In the genomic region with DNA sequence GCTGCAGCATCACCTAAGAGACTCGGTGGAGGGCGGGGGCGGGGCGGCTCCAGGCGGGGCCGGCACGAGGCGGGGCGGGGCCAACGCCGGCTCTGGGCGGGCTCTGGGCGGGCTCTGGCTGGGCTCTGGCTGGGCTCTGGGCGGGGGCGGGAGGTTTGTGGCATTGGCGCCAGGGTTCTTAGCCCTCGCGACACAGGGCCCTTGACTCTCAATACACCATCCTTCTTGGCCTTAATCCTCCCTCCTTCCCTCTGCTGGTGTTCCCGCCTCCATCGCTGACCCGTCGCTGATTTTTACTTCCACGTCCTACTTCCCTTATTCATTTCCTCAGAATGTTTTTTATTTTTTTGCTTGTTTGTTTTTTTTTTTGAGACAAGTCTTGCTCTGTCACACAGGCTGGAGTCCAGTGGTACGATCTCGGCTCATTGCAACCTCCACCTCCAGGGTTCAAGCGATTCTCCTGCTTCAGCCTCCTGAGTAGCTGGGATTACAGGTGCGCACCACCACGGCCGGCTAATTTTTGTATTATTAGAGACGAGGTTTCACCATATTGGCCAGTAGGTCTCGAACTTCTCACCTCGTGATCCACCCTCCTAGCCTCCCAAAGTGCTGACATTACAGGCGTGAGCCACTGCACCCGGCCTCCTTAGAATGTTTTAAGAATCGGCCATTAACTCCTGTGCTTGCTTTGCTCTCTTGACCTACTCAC, we compare ENCODE assay signal across 8 cellular contexts. TPM values are rescaled to one million over a fixed set of nuclear protein-coding genes. Genes with fewer than 3 reads are reported as not detected.
A peak's percentile ranks its signal among the peaks of the same experiment; 100 is the strongest.
DNase-seq lines count a peak whose midpoint lies in the region; ATAC-seq, FAIRE-seq and TF ChIP-seq lines count a peak whose summit lies in the region.

TSS of gene BLTP3B (minus strand) at position 24 of the 709 bp plus-strand sequence. CDS start 239 bp downstream, outside the sequence.

- DNase-seq in GM12891 (ENCODE audit: insufficient read length, low spot score) (peak; percentile 72), NCI-H1417 treated with DMSO at 0.1 percent for 48 hours (lab: John Stamatoyannopoulos, UW) (peak; percentile 38), T-cell (peak; percentile 75 to 94 (median 86)), cardiac septum (ENCODE audit: low spot score) (peak; percentile 96), pons (ENCODE audit: low spot score) (peak; percentile 81), tibial nerve (ENCODE audit: low spot score in 2 of 2) (peak; percentile 87 to 88)
- peak; percentile 94 for DNase-seq in activated naive CD8-positive, alpha-beta T cell treated with anti-CD3 and anti-CD28 coated beads, Interleukin-2, amount 50 U/mL, for 24 hours

- POLR2A ChIA-PET in T-cell (lab: Charles Lee) = no interaction called here

- H3K27ac Mint-ChIP-seq in T-cell = peak within 1 kb of the TSS; percentile 92 to 97
- H3K27ac Mint-ChIP-seq in activated naive CD8-positive, alpha-beta T cell treated with anti-CD3 and anti-CD28 coated beads, Interleukin-2, amount 50 U/mL, for 24 hours = peak within 1 kb of the TSS; percentile 99

- H3K4me3 Mint-ChIP-seq in T-cell = peak within 1 kb of the TSS; percentile 91 to 97 (median 93)
- peak within 1 kb of the TSS; percentile 95 for H3K4me3 Mint-ChIP-seq in activated naive CD8-positive, alpha-beta T cell treated with anti-CD3 and anti-CD28 coated beads, Interleukin-2, amount 50 U/mL, for 24 hours

- intact Hi-C loops in cardiac septum (cut with DNase I) = loop anchor here (5.0 to 10.0 kb wide), 2 partner anchors 59 to 122 kb away; partner anchors contain the start of genes ACTR6, DEPDC4 and SCYL2

- TF ChIP-seq EP300 in tibial nerve (IDR thresholded peaks at IDR 0.05) = no peak

- peaks cover 4% of the 10 kb centered on the region for H3K36me3 Mint-ChIP-seq in T-cell
- peaks cover 26% of the 10 kb centered on the region for H3K36me3 Mint-ChIP-seq in activated naive CD8-positive, alpha-beta T cell treated with anti-CD3 and anti-CD28 coated beads, Interleukin-2, amount 50 U/mL, for 24 hours (ENCODE audit: low read depth)

- no peaks in the 10 kb centered on the region for H3K27me3 ChIP-seq in tibial nerve

- CTCF ChIA-PET in T-cell (lab: Charles Lee) = interaction anchor here in 1 of 2 donors (1.5 kb wide), 1 partner anchor 12 kb away, joined by 6 read pairs; no protein-coding TSS in a partner anchor

- H3K4me1 ChIP-seq in tibial nerve = peaks cover 0 to 39% (median 15%) of the 10 kb centered on the region in 4 donors

- H3K9me3 Mint-ChIP-seq in T-cell = no peaks in the 10 kb centered on the region
- no peaks in the 10 kb centered on the region for H3K9me3 Mint-ChIP-seq in activated naive CD8-positive, alpha-beta T cell treated with anti-CD3 and anti-CD28 coated beads, Interleukin-2, amount 50 U/mL, for 24 hours

- peaks cover 0 to 6% (median 0%) of the 10 kb centered on the region in 3 donors for H3K36me3 ChIP-seq in tibial nerve

- H3K9me3 ChIP-seq in tibial nerve = no peaks in the 10 kb centered on the region

- no peaks in the 10 kb centered on the region for H3K27me3 Mint-ChIP-seq in T-cell
- H3K27me3 Mint-ChIP-seq in activated naive CD8-positive, alpha-beta T cell treated with anti-CD3 and anti-CD28 coated beads, Interleukin-2, amount 50 U/mL, for 24 hours = no peaks in the 10 kb centered on the region

- TF ChIP-seq CTCF in tibial nerve (IDR thresholded peaks at IDR 0.05) = no peak

- ATAC-seq in HG02798 (IDR thresholded peaks at IDR 0.05; ENCODE audit: poor library complexity, unreplicated experiment) (peak; percentile 80), T-cell (replicated peaks in 1 of 4) (peak; percentile 96 to 98 (median 97))
- ATAC-seq in activated naive CD8-positive, alpha-beta T cell treated with anti-CD3 and anti-CD28 coated beads, Interleukin-2, amount 50 U/mL, for 24 hours = peak; percentile 88

- H3K4me3 ChIP-seq in tibial nerve = peak within 1 kb of the TSS; percentile 80 to 99 (median 97)

- 30 to 34% methylated on average over 24 to 27 of the region's 35 CpGs for WGBS in tibial nerve, 2 donors

- H3K27ac ChIP-seq in tibial nerve = peak within 1 kb of the TSS; percentile 95 to 100 (median 99)

- peak; percentile 82; the same call in 1 of the 2 replicates for TF ChIP-seq POLR2A in GM12891 (IDR thresholded peaks at IDR 0.05; ENCODE audit: low read depth, low read length)
- no peak for TF ChIP-seq POLR2A in tibial nerve (IDR thresholded peaks at IDR 0.05)

- peaks cover 36 to 39% (median 36%) of the 10 kb centered on the region in 3 donors for H3K4me1 Mint-ChIP-seq in T-cell
- H3K4me1 Mint-ChIP-seq in activated naive CD8-positive, alpha-beta T cell treated with anti-CD3 and anti-CD28 coated beads, Interleukin-2, amount 50 U/mL, for 24 hours = peaks cover 47% of the 10 kb centered on the region

- FAIRE-seq in GM12891 (lab: Jason Lieb, UNC) = no peak

TF ChIP-seq in GM12891, 5 proteins besides CTCF, POLR2A, EP300 and RAD21:
- TF ChIP-seq POLR2AphosphoS5 (IDR thresholded peaks at IDR 0.05; ENCODE audit: low read depth, low read length) = peak; percentile 55; the same call in 1 of the 2 replicates
- TF ChIP-seq TAF1 (IDR thresholded peaks at IDR 0.05; ENCODE audit: low read depth, low read length) = peak; percentile 3; the same call in 1 of the 2 replicates
- TF ChIP-seq PAX5 (IDR thresholded peaks at IDR 0.05; ENCODE audit: insufficient read depth, low read length, severe bottlenecking) = no peak
- TF ChIP-seq POU2F2 (IDR thresholded peaks at IDR 0.05; ENCODE audit: low read depth, low read length) = no peak
- 0 out of 2 replicates have a peak, but pooled peaks have one; percentile 9 for TF ChIP-seq SPI1 (IDR thresholded peaks at IDR 0.05; ENCODE audit: low read depth, low read length)
TF ChIP-seq in GM12891: peak in this region for 3.

RNA-seq across cellular contexts. Expression of gene BLTP3B, which starts in this region (rescaled TPM):
- 10.2 TPM for polyA plus RNA-seq in GM12891 (2012; ENCODE audit: low read depth, missing spikeins)
- 10 to 100 TPM; 16.3 to 21.7 (median 18.2) TPM for total RNA-seq in T-cell
- 20.2 TPM for total RNA-seq in cardiac septum
- 10 to 100 TPM; 30.2 to 42.0 (median 41.2) TPM for total RNA-seq in tibial nerve

Comparison
In these comparisons a context has a peak if more than half of its experiments do, and no peak if none do; other contexts are left out.
1. Peak in every context shown above with its lines: DNase-seq, ATAC-seq, H3K4me3 ChIP-seq and H3K27ac ChIP-seq.
2. DNase-seq: peak in every context shown above with its lines; median percentile 96 in cardiac septum; 94 in activated naive CD8-positive, alpha-beta T cell treated with anti-CD3 and anti-CD28 coated beads, Interleukin-2, amount 50 U/mL, for 24 hours; 88 in tibial nerve; 86 in T-cell; 81 in pons; 72 in GM12891; 38 in NCI-H1417 treated with DMSO at 0.1 percent for 48 hours.